Comparison of ENCODE assay signal across 23 cellular contexts in the genomic region with DNA sequence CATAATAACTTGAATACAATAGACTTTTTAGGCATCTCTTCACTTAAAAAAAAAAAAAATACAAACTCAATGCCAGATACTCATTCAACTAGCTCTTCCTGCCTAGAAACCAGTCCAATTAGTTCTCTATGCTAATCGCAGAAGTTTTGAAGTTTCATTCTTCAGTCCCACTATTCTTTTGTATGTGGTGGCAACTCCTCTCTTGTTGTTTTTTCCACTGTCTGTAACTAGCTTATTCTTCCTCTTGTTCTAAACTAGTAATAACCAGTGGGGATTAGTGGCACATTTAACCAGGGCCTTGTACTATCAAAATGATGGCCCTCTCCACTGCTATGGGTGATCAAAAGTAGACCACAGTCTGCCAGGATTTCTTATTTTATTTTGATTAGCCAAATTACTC. TPM values are rescaled to one million over a fixed set of nuclear protein-coding genes. Genes with fewer than 3 reads are reported as not detected.
DNase-seq lines count a peak whose midpoint lies in the region; ATAC-seq and TF ChIP-seq lines count a peak whose summit lies in the region.
"Had no signal": no experiment of that assay in that cellular context is flagged by ENCODE, and none has a peak within 500 bp of the region (broad histone marks: within the 10 kb centered on the region; RNA-seq: fewer than 3 reads in every experiment).

No MANE protein-coding gene starts in this region.

- peak overlapping the region; percentile 12 for H3K27ac Mint-ChIP-seq in activated T-cell treated with anti-CD3 and anti-CD28 coated beads, Interleukin-2, amount 50 U/mL, for 24 hours
- H3K27ac Mint-ChIP-seq in brain = peak overlapping the region in 4 of 5 experiments; percentile 2 to 28 (median 15)
- peak overlapping the region in 7 of 10 donors; percentile 8 to 78 (median 25) for H3K27ac Mint-ChIP-seq in naive thymus-derived CD8-positive, alpha-beta T cell
- H3K27ac Mint-ChIP-seq: activated T-helper 2 cell treated with anti-CD3 and anti-CD28 coated beads, Interferon-gamma antibody, Interleukin-2, Interleukin-4, amounts not matched to agents 10 μg/mL and 5 μg/mL and 100 μg/mL, durations not matched to agents 14 hours and 24 hours and 36 hours; type B pancreatic cell had no signal

- no peak for ATAC-seq in activated T-cell treated with anti-CD3 and anti-CD28 coated beads, Interleukin-2, amount 50 U/mL, for 4 hours
- peak; percentile 56 for ATAC-seq in GM18870 (IDR thresholded peaks at IDR 0.05; ENCODE audit: unreplicated experiment)
- ATAC-seq in naive thymus-derived CD8-positive, alpha-beta T cell = no peak
- no peak for ATAC-seq in lower lobe of right lung
- ATAC-seq: effector memory CD8-positive, alpha-beta T cell had no signal

- H3K4me1 Mint-ChIP-seq in activated T-cell treated with anti-CD3 and anti-CD28 coated beads, Interleukin-2, amount 50 U/mL, for 24 hours (ENCODE audit: low read depth) = peaks cover 5% of the 10 kb centered on the region
- H3K4me1 Mint-ChIP-seq in activated T-cell treated with anti-CD3 and anti-CD28 coated beads, Interleukin-2, amount 50 U/mL, for 4 hours (ENCODE audit: low read depth) = peaks cover 6% of the 10 kb centered on the region
- H3K4me1 Mint-ChIP-seq in brain = peaks cover 16% of the 10 kb centered on the region
- peaks cover 0 to 19% (median 8%) of the 10 kb centered on the region in 4 donors for H3K4me1 Mint-ChIP-seq in naive thymus-derived CD8-positive, alpha-beta T cell

- no peaks in the 10 kb centered on the region for H3K27me3 Mint-ChIP-seq in activated T-cell treated with anti-CD3 and anti-CD28 coated beads, Interleukin-2, amount 50 U/mL, for 24 hours
- no peaks in the 10 kb centered on the region for H3K27me3 Mint-ChIP-seq in activated T-cell treated with anti-CD3 and anti-CD28 coated beads, Interleukin-2, amount 50 U/mL, for 4 hours (ENCODE audit: low read depth)
- peaks cover 5% of the 10 kb centered on the region for H3K27me3 Mint-ChIP-seq in brain
- H3K27me3 Mint-ChIP-seq in naive thymus-derived CD8-positive, alpha-beta T cell = no peaks in the 10 kb centered on the region
- H3K27me3 Mint-ChIP-seq: CD8-positive, alpha-beta memory T cell; effector memory CD8-positive, alpha-beta T cell; type B pancreatic cell had no signal

- DNase-seq in activated T-cell treated with anti-CD3 and anti-CD28 coated beads, Interleukin-2, amount 50 U/mL, for 24 hours = no peak
- no peak for DNase-seq in activated T-cell treated with anti-CD3 and anti-CD28 coated beads, Interleukin-2, amount 50 U/mL, for 4 hours
- no peak for DNase-seq in naive thymus-derived CD8-positive, alpha-beta T cell
- DNase-seq in lower lobe of right lung (no peak), GF-D8 (lab: John Stamatoyannopoulos, UW) (no peak), HK-2 (ENCODE audit: unreplicated experiment) (no peak)
- DNase-seq: activated CD4-positive, alpha-beta T cell treated with anti-CD3 and anti-CD28 coated beads, Interleukin-2, amount 50 U/mL, for 48 hours; activated CD8-positive, alpha-beta memory T cell treated with anti-CD3 and anti-CD28 coated beads, Interleukin-2, amount 50 U/mL, for 4 hours; CD8-positive, alpha-beta memory T cell; effector memory CD8-positive, alpha-beta T cell; MM.1S; NCI-H1105 treated with DMSO at 0.1 percent for 48 hours; NCI-H187 treated with DMSO at 0.1 percent for 48 hours; NCI-H524; nucleus accumbens; stimulated activated CD4-positive, alpha-beta T cell treated with anti-CD3 and anti-CD28 coated beads, Interleukin-4, amount 100 ng/mL, for 24 hours had no signal

- H3K9me3 Mint-ChIP-seq in activated T-cell treated with anti-CD3 and anti-CD28 coated beads, Interleukin-2, amount 50 U/mL, for 24 hours = no peaks in the 10 kb centered on the region
- H3K9me3 Mint-ChIP-seq in activated T-cell treated with anti-CD3 and anti-CD28 coated beads, Interleukin-2, amount 50 U/mL, for 4 hours = no peaks in the 10 kb centered on the region
- no peaks in the 10 kb centered on the region for H3K9me3 Mint-ChIP-seq in brain
- no peaks in the 10 kb centered on the region for H3K9me3 Mint-ChIP-seq in naive thymus-derived CD8-positive, alpha-beta T cell
- H3K9me3 Mint-ChIP-seq: activated T-helper 2 cell treated with anti-CD3 and anti-CD28 coated beads, Interferon-gamma antibody, Interleukin-2, Interleukin-4, amounts not matched to agents 10 μg/mL and 5 μg/mL and 100 μg/mL, durations not matched to agents 14 hours and 24 hours and 36 hours; CD8-positive, alpha-beta memory T cell; effector memory CD8-positive, alpha-beta T cell; type B pancreatic cell had no signal

- H3K36me3 ChIP-seq in lower lobe of right lung = peaks cover 16% of the 10 kb centered on the region
- H3K36me3 ChIP-seq: prostate gland had no signal

- no peaks in the 10 kb centered on the region for H3K9me3 ChIP-seq in lower lobe of right lung
- H3K9me3 ChIP-seq: prostate gland had no signal

- no peak overlapping the region for H3K4me3 ChIP-seq in lower lobe of right lung
- H3K4me3 ChIP-seq: prostate gland, SK-N-MC had no signal

- POLR2A ChIA-PET in naive thymus-derived CD8-positive, alpha-beta T cell (lab: Charles Lee) = no interaction called here

- H3K27me3 ChIP-seq in lower lobe of right lung (ENCODE audit: low read depth) = no peaks in the 10 kb centered on the region

- H3K27ac ChIP-seq in lower lobe of right lung = no peak overlapping the region
- H3K27ac ChIP-seq: KMS-11, prostate gland had no signal

- TF ChIP-seq CTCF in brain (conservative IDR thresholded peaks at IDR 0.05) = no peak
- TF ChIP-seq CTCF in lower lobe of right lung (IDR thresholded peaks at IDR 0.05) = no peak

- no peak overlapping the region for H3K4me3 Mint-ChIP-seq in activated T-cell treated with anti-CD3 and anti-CD28 coated beads, Interleukin-2, amount 50 U/mL, for 24 hours
- H3K4me3 Mint-ChIP-seq in activated T-cell treated with anti-CD3 and anti-CD28 coated beads, Interleukin-2, amount 50 U/mL, for 4 hours = no peak overlapping the region
- H3K4me3 Mint-ChIP-seq in brain = no peak overlapping the region
- H3K4me3 Mint-ChIP-seq in naive thymus-derived CD8-positive, alpha-beta T cell = no peak overlapping the region
- H3K4me3 Mint-ChIP-seq: CD8-positive, alpha-beta memory T cell; effector memory CD8-positive, alpha-beta T cell; type B pancreatic cell had no signal

- intact Hi-C loops in lower lobe of right lung (cut with DNase I) = no loop called here

- peaks cover 43% of the 10 kb centered on the region for H3K36me3 Mint-ChIP-seq in activated T-cell treated with anti-CD3 and anti-CD28 coated beads, Interleukin-2, amount 50 U/mL, for 24 hours (ENCODE audit: low read depth)
- H3K36me3 Mint-ChIP-seq in activated T-cell treated with anti-CD3 and anti-CD28 coated beads, Interleukin-2, amount 50 U/mL, for 4 hours (ENCODE audit: insufficient read depth) = peaks cover 7% of the 10 kb centered on the region
- H3K36me3 Mint-ChIP-seq in brain = peaks cover 27% of the 10 kb centered on the region
- peaks cover 0 to 42% (median 7%) of the 10 kb centered on the region in 3 donors for H3K36me3 Mint-ChIP-seq in naive thymus-derived CD8-positive, alpha-beta T cell

- H3K4me1 ChIP-seq in lower lobe of right lung = no peaks in the 10 kb centered on the region
- H3K4me1 ChIP-seq: prostate gland had no signal

RNA-seq across cellular contexts. Expression of a gene that starts 52.5 kb away (rescaled TPM):
- total RNA-seq in activated T-cell treated with anti-CD3 and anti-CD28 coated beads, Interleukin-2, amount 50 U/mL, for 4 hours = 100 to 1,000 TPM; 193 to 211 (median 204) TPM
- polyA plus RNA-seq in brain (ENCODE audit: insufficient read depth, low read depth, low replicate concordance) = 151 TPM
- 100 to 1,000 TPM; 157 to 166 TPM for total RNA-seq in naive thymus-derived CD8-positive, alpha-beta T cell
- polyA plus RNA-seq in naive thymus-derived CD8-positive, alpha-beta T cell = 100 to 1,000 TPM; 289 to 369 (median 328) TPM
- total RNA-seq in lower lobe of right lung = 197 TPM

RNA-seq across cellular contexts. Expression of a gene that starts 53.0 kb away (rescaled TPM):
- 10 to 100 TPM; 15.0 to 18.0 (median 16.3) TPM for total RNA-seq in activated T-cell treated with anti-CD3 and anti-CD28 coated beads, Interleukin-2, amount 50 U/mL, for 4 hours
- polyA plus RNA-seq in brain (ENCODE audit: insufficient read depth, low read depth, low replicate concordance) = 9.8 TPM
- 10 to 100 TPM; 13.4 to 14.4 TPM for total RNA-seq in naive thymus-derived CD8-positive, alpha-beta T cell
- 10 to 100 TPM in 1 of 3 donors, 1 to 10 TPM in 2; 7.1 to 10.6 (median 8.3) TPM for polyA plus RNA-seq in naive thymus-derived CD8-positive, alpha-beta T cell
- 19.0 TPM for total RNA-seq in lower lobe of right lung
